Comparison of ENCODE assay signal across 15 cellular contexts in genomic region chr15:38128389-38128788, GRCh38.
DNase-seq lines count a peak whose midpoint lies in the region; ATAC-seq and TF ChIP-seq lines count a peak whose summit lies in the region.
"Had no signal": no experiment of that assay in that cellular context is flagged by ENCODE, and none has a peak within 500 bp of the region (broad histone marks: within the 10 kb centered on the region; RNA-seq: fewer than 3 reads in every experiment).

No MANE protein-coding gene starts in this region.

- no peaks in the 10 kb centered on the region for H3K27me3 ChIP-seq in RWPE2 (ENCODE audit: insufficient read depth, poor library complexity, severe bottlenecking)
- H3K27me3 ChIP-seq: pancreas had no signal

- no peaks in the 10 kb centered on the region for H3K9me3 Mint-ChIP-seq in stimulated activated effector memory CD8-positive, alpha-beta T cell treated with anti-CD3 and anti-CD28 coated beads, Interleukin-12 subunit alpha, Interleukin-12 subunit beta, amount 100 ng/mL, for 72 hours
- H3K9me3 Mint-ChIP-seq: activated naive CD4-positive, alpha-beta T cell treated with anti-CD3 and anti-CD28 coated beads, Interleukin-2, amount 10 ng/mL, durations not matched to agents 7 days and 5 days had no signal

- H3K4me1 Mint-ChIP-seq in stimulated activated effector memory CD8-positive, alpha-beta T cell treated with anti-CD3 and anti-CD28 coated beads, Interleukin-12 subunit alpha, Interleukin-12 subunit beta, amount 100 ng/mL, for 72 hours = peaks cover 30% of the 10 kb centered on the region
- H3K4me1 Mint-ChIP-seq: activated naive CD4-positive, alpha-beta T cell treated with anti-CD3 and anti-CD28 coated beads, Interleukin-2, amount 10 ng/mL, durations not matched to agents 7 days and 5 days had no signal

- H3K4me1 ChIP-seq in RWPE2 (ENCODE audit: insufficient read depth, poor library complexity, severe bottlenecking) = peaks cover 45% of the 10 kb centered on the region

- no peak overlapping the region for H3K4me3 ChIP-seq in RWPE2 (ENCODE audit: severe bottlenecking)
- H3K4me3 ChIP-seq: pancreas had no signal

- no peak for TF ChIP-seq CTCF in RWPE2 (IDR thresholded peaks at IDR 0.05; ENCODE audit: poor library complexity, severe bottlenecking)

- H3K36me3 ChIP-seq in RWPE2 (ENCODE audit: low read depth) = no peaks in the 10 kb centered on the region
- H3K36me3 ChIP-seq: pancreas had no signal

- ATAC-seq in RWPE2 (ENCODE audit: low read depth) (no peak), HG02798 (IDR thresholded peaks at IDR 0.05; ENCODE audit: poor library complexity, unreplicated experiment) (no peak)
- no peak for ATAC-seq in stimulated activated effector memory CD8-positive, alpha-beta T cell treated with anti-CD3 and anti-CD28 coated beads, Interleukin-12 subunit alpha, Interleukin-12 subunit beta, amount 100 ng/mL, for 72 hours

- DNase-seq in EL (peak; percentile 35), RWPE2 (ENCODE audit: low spot score) (no peak), fibroblast of peridontal ligament (ENCODE audit: extremely low read depth) (peak; percentile 55), putamen (ENCODE audit: low spot score) (peak; percentile 42), NK-92 (lab: John Stamatoyannopoulos, UW; ENCODE audit: unreplicated experiment) (no peak)
- DNase-seq in stimulated activated effector memory CD8-positive, alpha-beta T cell treated with anti-CD3 and anti-CD28 coated beads, Interleukin-12 subunit alpha, Interleukin-12 subunit beta, amount 100 ng/mL, for 72 hours (ENCODE audit: low spot score in 2 of 2) = no peak
- DNase-seq in activated naive CD4-positive, alpha-beta T cell treated with Interleukin-2 at 50 U/mL for 16 hours = no peak
- DNase-seq: activated CD4-positive, alpha-beta T cell treated with anti-CD3 and anti-CD28 coated beads for 1 hour; activated naive CD4-positive, alpha-beta T cell treated with anti-CD3 and anti-CD28 coated beads, Interleukin-2, amount 10 ng/mL, durations not matched to agents 7 days and 5 days; effector memory CD4-positive, alpha-beta T cell; immature natural killer cell; NCI-H2081 treated with DMSO at 0.1 percent for 48 hours; pancreas; SHP77 treated with DMSO at 0.1 percent for 48 hours had no signal

- H3K27ac ChIP-seq in RWPE2 (ENCODE audit: poor library complexity, severe bottlenecking) = peak overlapping the region; percentile 87

- no peaks in the 10 kb centered on the region for H3K36me3 Mint-ChIP-seq in stimulated activated effector memory CD8-positive, alpha-beta T cell treated with anti-CD3 and anti-CD28 coated beads, Interleukin-12 subunit alpha, Interleukin-12 subunit beta, amount 100 ng/mL, for 72 hours
- H3K36me3 Mint-ChIP-seq: activated naive CD4-positive, alpha-beta T cell treated with anti-CD3 and anti-CD28 coated beads, Interleukin-2, amount 10 ng/mL, durations not matched to agents 7 days and 5 days; immature natural killer cell had no signal

- H3K27ac Mint-ChIP-seq in stimulated activated effector memory CD8-positive, alpha-beta T cell treated with anti-CD3 and anti-CD28 coated beads, Interleukin-12 subunit alpha, Interleukin-12 subunit beta, amount 100 ng/mL, for 72 hours = no peak overlapping the region
- H3K27ac Mint-ChIP-seq: activated naive CD4-positive, alpha-beta T cell treated with anti-CD3 and anti-CD28 coated beads, Interleukin-2, amount 10 ng/mL, durations not matched to agents 7 days and 5 days; immature natural killer cell had no signal

- no peaks in the 10 kb centered on the region for H3K9me3 ChIP-seq in RWPE2 (ENCODE audit: severe bottlenecking)
- H3K9me3 ChIP-seq: pancreas had no signal

- no peak overlapping the region for H3K4me3 Mint-ChIP-seq in stimulated activated effector memory CD8-positive, alpha-beta T cell treated with anti-CD3 and anti-CD28 coated beads, Interleukin-12 subunit alpha, Interleukin-12 subunit beta, amount 100 ng/mL, for 72 hours
- H3K4me3 Mint-ChIP-seq: activated naive CD4-positive, alpha-beta T cell treated with anti-CD3 and anti-CD28 coated beads, Interleukin-2, amount 10 ng/mL, durations not matched to agents 7 days and 5 days; immature natural killer cell had no signal

Comparison
In these comparisons a context has a peak if more than half of its experiments do, and no peak if none do; other contexts are left out.
1. DNase-seq: peak in EL (single experiment), fibroblast of peridontal ligament (single experiment) and putamen (single experiment); none in RWPE2 (single experiment), NK-92 (single experiment), stimulated activated effector memory CD8-positive, alpha-beta T cell treated with anti-CD3 and anti-CD28 coated beads, Interleukin-12 subunit alpha, Interleukin-12 subunit beta, amount 100 ng/mL, for 72 hours (0 of 2) and activated naive CD4-positive, alpha-beta T cell treated with Interleukin-2 at 50 U/mL for 16 hours (single experiment).